8 cellular contexts compared by ENCODE assay signal in genomic region chr16:25084797-25085196, GRCh38.
"Had no signal": no experiment of that assay in that cellular context is flagged by ENCODE, and none has a peak within 500 bp of the region (broad histone marks: within the 10 kb centered on the region; RNA-seq: fewer than 3 reads in every experiment).

No MANE protein-coding gene starts in this region.

- FAIRE-seq: G401.6, GM12878, GM12891, GM12892, GM18507, GM19239 had no signal

- DNase-seq: GDM1, GF-D8 had no signal

- H3K4me3 ChIP-seq: GM12878 had no signal

- ATAC-seq: GM12878 had no signal
